ENCODE assay signal across 23 cellular contexts in the genomic region with DNA sequence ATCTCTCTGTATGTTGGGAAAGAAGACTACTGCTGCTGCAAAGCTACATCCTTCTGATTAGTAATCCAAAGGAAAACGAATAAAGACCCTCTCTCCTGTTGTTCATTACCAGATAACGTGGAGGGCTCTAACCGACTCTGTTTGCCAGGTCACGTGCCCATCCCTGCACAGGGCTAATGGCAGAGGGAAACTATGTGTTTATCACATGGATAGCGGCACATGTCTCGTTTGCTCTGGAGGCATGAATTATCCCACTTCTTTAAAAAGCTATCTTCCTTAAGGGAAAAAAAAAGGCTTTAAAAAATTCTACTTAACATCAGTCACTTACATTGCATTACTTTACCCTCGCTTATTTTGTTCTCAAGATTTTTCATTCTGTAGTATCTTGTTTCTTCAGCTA.
"Had no signal": no experiment of that assay in that cellular context is flagged by ENCODE, and none has a peak within 500 bp of the region (broad histone marks: within the 10 kb centered on the region; RNA-seq: fewer than 3 reads in every experiment).

No MANE protein-coding gene starts in this region.

- H3K36me3 Mint-ChIP-seq: IgD-negative memory B cell had no signal

- H3K4me3 Mint-ChIP-seq: IgD-negative memory B cell had no signal

- DNase-seq: Kasumi-1, MM.1S, NCI-H1092 treated with DMSO at 0.1 percent for 48 hours, NCI-H1436, NCI-H187, NCI-H2029, NCI-H2081 treated with DMSO at 0.1 percent for 48 hours, NCI-H2171, NCI-H226, NCI-H446, NCI-H510A, NCI-H524 treated with DMSO at 0.1 percent for 48 hours, NCI-H69, NCI-H774, Right ventricle myocardium superior, RPMI8226, SIG-M5 had no signal

- H3K4me1 Mint-ChIP-seq: IgD-negative memory B cell had no signal

- H3K9me3 Mint-ChIP-seq: IgD-negative memory B cell had no signal

- H3K27me3 Mint-ChIP-seq: IgD-negative memory B cell had no signal

- H3K27ac ChIP-seq: HL-60, KMS-11, SJSA1, SK-N-MC had no signal

- ATAC-seq: K562 had no signal
